15 cellular contexts compared by ENCODE assay signal in genomic region chr22:17913705-17914282, GRCh38.
DNase-seq lines count a peak whose midpoint lies in the region; ATAC-seq and TF ChIP-seq lines count a peak whose summit lies in the region.
"Had no signal": no experiment of that assay in that cellular context is flagged by ENCODE, and none has a peak within 500 bp of the region (broad histone marks: within the 10 kb centered on the region; RNA-seq: fewer than 3 reads in every experiment).

No MANE protein-coding gene starts in this region.

- no peak for TF ChIP-seq POLR2A in erythroblast (IDR thresholded peaks at IDR 0.05; ENCODE audit: low read length)

- POLR2A ChIA-PET in activated CD8-positive, alpha-beta T cell treated with anti-CD3 and anti-CD28 coated beads, Interleukin-2, amount 10 ng/mL, durations not matched to agents 7 days and 5 days (lab: Charles Lee) = no interaction called here

- DNase-seq in ELR (ENCODE audit: low read depth) (peak; percentile 70), OCI-M1 (lab: John Stamatoyannopoulos, UW) (peak; percentile 71), erythroblast (lab: John Stamatoyannopoulos, UW) (peak; percentile 51 to 58), renal cortical epithelial cell (ENCODE audit: low read depth) (peak; percentile 31), activated gamma-delta T cell treated with Interleukin-2 at 50 U/mL for 16 hours (no peak)
- no peak for DNase-seq in activated CD8-positive, alpha-beta T cell treated with anti-CD3 and anti-CD28 coated beads, Interleukin-2, amount 10 ng/mL, durations not matched to agents 7 days and 5 days
- DNase-seq: activated CD4-positive, alpha-beta T cell treated with anti-CD3 and anti-CD28 coated beads, Interleukin-2, amount 50 U/mL, for 48 hours; activated naive CD4-positive, alpha-beta T cell; activated T-cell treated with anti-CD3 and anti-CD28 coated beads for 4 hours; effector memory CD4-positive, alpha-beta T cell; NCI-H1694; T-helper 1 cell had no signal

- no peaks in the 10 kb centered on the region for H3K27me3 Mint-ChIP-seq in activated CD8-positive, alpha-beta T cell treated with anti-CD3 and anti-CD28 coated beads, Interleukin-2, amount 10 ng/mL, durations not matched to agents 7 days and 5 days (ENCODE audit: low read depth)

- no peak for ATAC-seq in activated CD8-positive, alpha-beta T cell treated with anti-CD3 and anti-CD28 coated beads, Interleukin-2, amount 10 ng/mL, durations not matched to agents 7 days and 5 days
- no peak for ATAC-seq in GM18867 (IDR thresholded peaks at IDR 0.05; ENCODE audit: unreplicated experiment)

- no peaks in the 10 kb centered on the region for H3K4me1 Mint-ChIP-seq in activated CD8-positive, alpha-beta T cell treated with anti-CD3 and anti-CD28 coated beads, Interleukin-2, amount 10 ng/mL, durations not matched to agents 7 days and 5 days (ENCODE audit: low read depth)
- H3K4me1 Mint-ChIP-seq: CD14-positive monocyte had no signal

- CTCF ChIA-PET in activated CD8-positive, alpha-beta T cell treated with anti-CD3 and anti-CD28 coated beads, Interleukin-2, amount 10 ng/mL, durations not matched to agents 7 days and 5 days (lab: Charles Lee) = no interaction called here

- no peaks in the 10 kb centered on the region for H3K36me3 Mint-ChIP-seq in activated CD8-positive, alpha-beta T cell treated with anti-CD3 and anti-CD28 coated beads, Interleukin-2, amount 10 ng/mL, durations not matched to agents 7 days and 5 days (ENCODE audit: low read depth)
- H3K36me3 Mint-ChIP-seq: CD14-positive monocyte, neural progenitor cell had no signal

- no peaks in the 10 kb centered on the region for H3K9me3 Mint-ChIP-seq in activated CD8-positive, alpha-beta T cell treated with anti-CD3 and anti-CD28 coated beads, Interleukin-2, amount 10 ng/mL, durations not matched to agents 7 days and 5 days (ENCODE audit: insufficient read depth)
- H3K9me3 Mint-ChIP-seq: CD14-positive monocyte, neural progenitor cell had no signal

- no peak overlapping the region for H3K4me3 Mint-ChIP-seq in activated CD8-positive, alpha-beta T cell treated with anti-CD3 and anti-CD28 coated beads, Interleukin-2, amount 10 ng/mL, durations not matched to agents 7 days and 5 days
- H3K4me3 Mint-ChIP-seq: CD14-positive monocyte, neural progenitor cell had no signal

- H3K27ac Mint-ChIP-seq in activated CD8-positive, alpha-beta T cell treated with anti-CD3 and anti-CD28 coated beads, Interleukin-2, amount 10 ng/mL, durations not matched to agents 7 days and 5 days = no peak overlapping the region
- H3K27ac Mint-ChIP-seq: CD14-positive monocyte had no signal

Comparison
In these comparisons a context has a peak if more than half of its experiments do, and no peak if none do; other contexts are left out.
1. DNase-seq: peak in ELR (single experiment), OCI-M1 (single experiment), erythroblast (2 of 2) and renal cortical epithelial cell (single experiment); none in activated CD8-positive, alpha-beta T cell treated with anti-CD3 and anti-CD28 coated beads, Interleukin-2, amount 10 ng/mL, durations not matched to agents 7 days and 5 days (single experiment) and activated gamma-delta T cell treated with Interleukin-2 at 50 U/mL for 16 hours (single experiment).